17 cellular contexts compared by ENCODE assay signal in genomic region chr3:192921793-192922192, GRCh38. TPM values are rescaled to one million over a fixed set of nuclear protein-coding genes. Genes with fewer than 3 reads are reported as not detected.
DNase-seq lines count a peak whose midpoint lies in the region; ATAC-seq and TF ChIP-seq lines count a peak whose summit lies in the region.
"Had no signal": no experiment of that assay in that cellular context is flagged by ENCODE, and none has a peak within 500 bp of the region (broad histone marks: within the 10 kb centered on the region; RNA-seq: fewer than 3 reads in every experiment).

No MANE protein-coding gene starts in this region.

- peaks cover 12% of the 10 kb centered on the region for H3K27me3 Mint-ChIP-seq in GM23338 (ENCODE audit: insufficient read depth, low read depth, poor library complexity)
- peaks cover 65% of the 10 kb centered on the region for H3K27me3 Mint-ChIP-seq in stimulated activated naive CD8-positive, alpha-beta T cell treated with anti-CD3 and anti-CD28 coated beads, Interleukin-15, amount 100 ng/mL, for 72 hours
- H3K27me3 Mint-ChIP-seq in HFFc6 (ENCODE audit: insufficient read depth): peaks cover under 1% of the 10 kb centered on the region; the same call in 1 of the 2 replicates

- no peak overlapping the region for H2AFZ ChIP-seq in GM23338

- peak; percentile 2; the same call in 2 of the 3 replicates for ATAC-seq in GM23338
- no peak for ATAC-seq in stimulated activated naive CD8-positive, alpha-beta T cell treated with anti-CD3 and anti-CD28 coated beads, Interleukin-15, amount 100 ng/mL, for 72 hours
- ATAC-seq: HCT116 had no signal

- H3F3A ChIP-seq in GM23338 (replicated peaks; ENCODE audit: low read depth): 0 out of 2 replicates have a peak, but pooled peaks cover 5% of the 10 kb centered on the region

- H3K27me3 ChIP-seq in GM23338 (ENCODE audit: insufficient read depth) (no peaks in the 10 kb centered on the region), iPS-20b (ENCODE audit: insufficient read depth, low read length) (peaks cover 15% of the 10 kb centered on the region), stomach smooth muscle (ENCODE audit: control insufficient read depth in 1 of 2, insufficient read depth in 2 of 2, low read length in 2 of 2) (no peaks in the 10 kb centered on the region)

- 0 out of 2 replicates have a peak, but pooled peaks cover 3% of the 10 kb centered on the region for H3K79me2 ChIP-seq in GM23338 (replicated peaks; ENCODE audit: insufficient read depth)

- H3K27ac Mint-ChIP-seq in GM23338 (peak overlapping the region; percentile 61), HFFc6 (no peak overlapping the region)
- H3K27ac Mint-ChIP-seq in stimulated activated naive CD8-positive, alpha-beta T cell treated with anti-CD3 and anti-CD28 coated beads, Interleukin-15, amount 100 ng/mL, for 72 hours: no peak overlapping the region
- H3K27ac Mint-ChIP-seq: CD14-positive monocyte had no signal

- H3K4me3 Mint-ChIP-seq in GM23338 (peak overlapping the region; percentile 36), HFFc6 (no peak overlapping the region)
- H3K4me3 Mint-ChIP-seq in stimulated activated naive CD8-positive, alpha-beta T cell treated with anti-CD3 and anti-CD28 coated beads, Interleukin-15, amount 100 ng/mL, for 72 hours: no peak overlapping the region

- peaks cover 54% of the 10 kb centered on the region for H3K4me1 Mint-ChIP-seq in GM23338
- H3K4me1 Mint-ChIP-seq in stimulated activated naive CD8-positive, alpha-beta T cell treated with anti-CD3 and anti-CD28 coated beads, Interleukin-15, amount 100 ng/mL, for 72 hours: peaks cover 25% of the 10 kb centered on the region
- H3K4me1 Mint-ChIP-seq in HFFc6 (ENCODE audit: low read depth): peaks cover 27% of the 10 kb centered on the region

- peak overlapping the region; percentile 20; the same call in 1 of the 2 replicates for H3K27ac ChIP-seq in GM23338 (ENCODE audit: low read depth)
- no peak overlapping the region for H3K27ac ChIP-seq in iPS-20b (ENCODE audit: low read length)
- H3K27ac ChIP-seq in stomach smooth muscle (ENCODE audit: low read length): peak overlapping the region; percentile 31
- H3K27ac ChIP-seq: KMS-11 had no signal

- no peak overlapping the region for H3K9ac ChIP-seq in iPS-20b (ENCODE audit: low read depth, low read length)
- H3K9ac ChIP-seq in stomach smooth muscle (ENCODE audit: low read length in 2 of 2): peak overlapping the region in 1 of 2 donors; percentile 13
- H3K9ac ChIP-seq: KMS-11 had no signal

- H3K9me3 ChIP-seq in iPS-20b (ENCODE audit: insufficient read depth, low read depth, low read length): no peaks in the 10 kb centered on the region
- H3K9me3 ChIP-seq in stomach smooth muscle (ENCODE audit: control insufficient read depth in 2 of 2, low read length in 2 of 2): no peaks in the 10 kb centered on the region

- H3K4me2 ChIP-seq in GM23338: peak overlapping the region; percentile 40
- H3K4me2 ChIP-seq: KMS-11 had no signal

- H3K4me3 ChIP-seq in GM23338 (peak overlapping the region; percentile 22; the same call in 1 of the 2 replicates), iPS-20b (ENCODE audit: low read length) (peak overlapping the region; percentile 24; the same call in 1 of the 2 replicates), stomach smooth muscle (ENCODE audit: low read length in 2 of 2) (peak overlapping the region in 1 of 2 donors; percentile 9)

- no peaks in the 10 kb centered on the region for H3K9me2 ChIP-seq in GM23338 (ENCODE audit: insufficient read depth)

- no peaks in the 10 kb centered on the region for H3K36me3 ChIP-seq in GM23338 (ENCODE audit: insufficient read depth)
- H3K36me3 ChIP-seq in iPS-20b (ENCODE audit: insufficient read depth, low read depth, low read length): no peaks in the 10 kb centered on the region
- H3K36me3 ChIP-seq in stomach smooth muscle (ENCODE audit: control insufficient read depth in 2 of 2, insufficient read depth in 2 of 2, low read length in 2 of 2): no peaks in the 10 kb centered on the region

- no peaks in the 10 kb centered on the region for H3K9me3 Mint-ChIP-seq in GM23338
- no peaks in the 10 kb centered on the region for H3K9me3 Mint-ChIP-seq in stimulated activated naive CD8-positive, alpha-beta T cell treated with anti-CD3 and anti-CD28 coated beads, Interleukin-15, amount 100 ng/mL, for 72 hours
- no peaks in the 10 kb centered on the region for H3K9me3 Mint-ChIP-seq in HFFc6

- peaks cover 54% of the 10 kb centered on the region for H3K4me1 ChIP-seq in GM23338 (ENCODE audit: insufficient read depth)
- H3K4me1 ChIP-seq in iPS-20b (ENCODE audit: insufficient read depth, low read length): peaks cover 23% of the 10 kb centered on the region
- H3K4me1 ChIP-seq in stomach smooth muscle (ENCODE audit: control insufficient read depth, insufficient read depth, low read length): peaks cover 23% of the 10 kb centered on the region

- no peaks in the 10 kb centered on the region; the same call in 2 of the 3 replicates for H3K36me3 Mint-ChIP-seq in GM23338 (ENCODE audit: low read depth)
- H3K36me3 Mint-ChIP-seq in HFFc6 (ENCODE audit: low read depth): peaks cover 4% of the 10 kb centered on the region

- peak; percentile 47 for DNase-seq in GM23338 (ENCODE audit: low spot score)
- peak; percentile 19 for DNase-seq in cerebellar cortex (ENCODE audit: low spot score)
- DNase-seq in NOMO-1 treated with dmso at 0.1 percent for 144 hours (lab: John Stamatoyannopoulos, UW; ENCODE audit: unreplicated experiment): no peak
- DNase-seq in AML-193 (lab: John Stamatoyannopoulos, UW): no peak
- DNase-seq in stimulated activated naive CD8-positive, alpha-beta T cell treated with anti-CD3 and anti-CD28 coated beads, Interleukin-15, amount 100 ng/mL, for 72 hours: no peak
- no peak for DNase-seq in HFFc6
- DNase-seq: DMS79 treated with DMSO at 0.1 percent for 48 hours, MV-4-11, NCI-H1417, NCI-H187, NCI-H226, NCI-H524 treated with DMSO at 0.1 percent for 48 hours had no signal

- H4K20me1 ChIP-seq in GM23338 (replicated peaks; ENCODE audit: insufficient read depth): no peaks in the 10 kb centered on the region

- TF ChIP-seq CTCF in GM23338 (conservative IDR thresholded peaks at IDR 0.05; ENCODE audit: low read depth in 2 of 2) (no peak), HFFc6 (IDR thresholded peaks at IDR 0.05) (no peak)

TF ChIP-seq in GM23338, 12 proteins besides CTCF, POLR2A, EP300 and RAD21 (continues in another document):
- TF ChIP-seq ETS1 (IDR thresholded peaks at IDR 0.05): no peak
- no peak for TF ChIP-seq REST (IDR thresholded peaks at IDR 0.05; ENCODE audit: unreplicated experiment)

RNA-seq across cellular contexts. Expression of gene MB21D2, which starts 4.1 kb away (rescaled TPM):
- 34.1 and 35.9 TPM in 2 replicates for total RNA-seq in GM23338 (2014; rRNA removed; shearing (Covaris generic))
- polyA plus RNA-seq in GM23338 (2016; fragmentation: Nextera tagmentation; extraction: Ambion mirVana): 8.1 and 8.6 TPM in 2 replicates
- total RNA-seq in HFFc6 (2021; fragmentation: NEBNext Ultra II Directional; extraction: Animal tissue kit (Norgen Biotek cat#: 25700)): 10 to 100 TPM; 17.2 to 20.9 (median 19.5) TPM

Comparison
In these comparisons a context has a peak if more than half of its experiments do, and no peak if none do; other contexts are left out.
1. DNase-seq: peak in GM23338 (single experiment) and cerebellar cortex (single experiment); none in NOMO-1 treated with dmso at 0.1 percent for 144 hours (single experiment), AML-193 (0 of 2), stimulated activated naive CD8-positive, alpha-beta T cell treated with anti-CD3 and anti-CD28 coated beads, Interleukin-15, amount 100 ng/mL, for 72 hours (0 of 2) and HFFc6 (single experiment).